27 cellular contexts compared by ENCODE assay signal in the genomic region with DNA sequence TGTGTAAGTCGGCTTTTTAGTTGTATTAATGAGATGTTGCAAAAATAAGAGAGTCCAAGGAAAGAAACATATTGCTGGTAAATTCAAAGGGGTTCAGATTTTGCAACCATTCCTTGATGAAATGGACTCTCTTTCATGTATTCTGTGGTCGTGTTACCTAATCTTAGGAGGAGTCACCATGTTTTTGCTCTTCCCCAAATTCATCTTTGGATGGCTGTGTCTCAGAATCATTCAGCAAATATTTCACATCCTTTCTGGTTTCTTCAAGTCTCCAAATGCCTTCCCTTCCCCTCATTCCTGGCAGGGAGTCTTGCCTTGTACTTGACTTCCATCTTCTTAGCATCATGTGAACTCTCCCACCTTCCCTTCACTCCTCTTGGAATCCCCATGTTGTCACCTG.
"Had no signal": no experiment of that assay in that cellular context is flagged by ENCODE, and none has a peak within 500 bp of the region (broad histone marks: within the 10 kb centered on the region; RNA-seq: fewer than 3 reads in every experiment).

No MANE protein-coding gene starts in this region.

- H3K4me3 ChIP-seq: adrenal gland, coronary artery, dorsolateral prefrontal cortex, left ventricle myocardium inferior, lung, ovary, prostate gland, sigmoid colon, spleen, suprapubic skin, tibial artery, upper lobe of right lung had no signal

- H3K27ac ChIP-seq: adrenal gland, brain microvascular endothelial cell, coronary artery, dorsolateral prefrontal cortex, left ventricle myocardium inferior, neutrophil, ovary, prostate gland, sigmoid colon, spleen, suprapubic skin, tibial artery, upper lobe of right lung, VCaP had no signal

- H3K27ac Mint-ChIP-seq: activated naive CD4-positive, alpha-beta T cell treated with anti-CD3 and anti-CD28 coated beads for 36 hours; activated naive CD8-positive, alpha-beta T cell treated with anti-CD3 and anti-CD28 coated beads for 36 hours; nephron; T-helper 1 cell treated with Interleukin-12 subunit alpha and Interleukin-12 subunit beta and Interleukin-4 antibody, amounts not matched to agents 30 μg/mL and 1 μg/mL, for 36 hours had no signal

- H3K4me1 ChIP-seq: adrenal gland, spleen, suprapubic skin had no signal

- H3K9me3 ChIP-seq: adrenal gland, left ventricle myocardium inferior, neutrophil, ovary, prostate gland, sigmoid colon, spleen, suprapubic skin, tibial artery, upper lobe of right lung had no signal

- H3K4me1 Mint-ChIP-seq: activated naive CD8-positive, alpha-beta T cell treated with anti-CD3 and anti-CD28 coated beads for 36 hours; nephron had no signal

- H3K36me3 ChIP-seq: adrenal gland, brain microvascular endothelial cell, left ventricle myocardium inferior, neutrophil, ovary, prostate gland, sigmoid colon, spleen, suprapubic skin, tibial artery, upper lobe of right lung had no signal

- H3K27me3 ChIP-seq: adrenal gland, brain microvascular endothelial cell, dorsolateral prefrontal cortex, neutrophil, ovary, sigmoid colon, spleen, suprapubic skin, tibial artery, upper lobe of right lung had no signal

- DNase-seq: activated CD4-positive, alpha-beta T cell treated with anti-CD3 and anti-CD28 coated beads for 4 hours; activated CD4-positive, alpha-beta T cell treated with anti-CD3 and anti-CD28 coated beads, Interleukin-2, amount 50 U/mL, for 4 hours; activated effector memory CD4-positive, alpha-beta T cell treated with anti-CD3 and anti-CD28 coated beads, Interleukin-2, amount 50 U/mL, for 16 hours; activated naive CD4-positive, alpha-beta T cell treated with anti-CD3 and anti-CD28 coated beads for 36 hours; activated naive CD8-positive, alpha-beta T cell treated with anti-CD3 and anti-CD28 coated beads for 36 hours; activated T-cell treated with anti-CD3 and anti-CD28 coated beads for 4 hours; adrenal gland; brain microvascular endothelial cell; dorsolateral prefrontal cortex; effector memory CD4-positive, alpha-beta T cell; erythroblast; left ventricle myocardium inferior; ovary; sigmoid colon; spleen; stimulated activated naive CD4-positive, alpha-beta T cell; T-helper 9 cell; tibial artery; upper lobe of right lung had no signal

- H3K36me3 Mint-ChIP-seq: activated naive CD8-positive, alpha-beta T cell treated with anti-CD3 and anti-CD28 coated beads for 36 hours had no signal

- H3K27me3 Mint-ChIP-seq: activated naive CD8-positive, alpha-beta T cell treated with anti-CD3 and anti-CD28 coated beads for 36 hours had no signal

- H3K9me3 Mint-ChIP-seq: activated naive CD4-positive, alpha-beta T cell treated with anti-CD3 and anti-CD28 coated beads for 36 hours; activated naive CD8-positive, alpha-beta T cell treated with anti-CD3 and anti-CD28 coated beads for 36 hours; nephron; T-helper 1 cell treated with Interleukin-12 subunit alpha and Interleukin-12 subunit beta and Interleukin-4 antibody, amounts not matched to agents 30 μg/mL and 1 μg/mL, for 36 hours had no signal

- ATAC-seq: upper lobe of right lung had no signal

- H3K4me3 Mint-ChIP-seq: activated naive CD4-positive, alpha-beta T cell treated with anti-CD3 and anti-CD28 coated beads for 36 hours; activated naive CD8-positive, alpha-beta T cell treated with anti-CD3 and anti-CD28 coated beads for 36 hours; nephron; T-helper 1 cell treated with Interleukin-12 subunit alpha and Interleukin-12 subunit beta and Interleukin-4 antibody, amounts not matched to agents 30 μg/mL and 1 μg/mL, for 36 hours had no signal
